In the genomic region with DNA sequence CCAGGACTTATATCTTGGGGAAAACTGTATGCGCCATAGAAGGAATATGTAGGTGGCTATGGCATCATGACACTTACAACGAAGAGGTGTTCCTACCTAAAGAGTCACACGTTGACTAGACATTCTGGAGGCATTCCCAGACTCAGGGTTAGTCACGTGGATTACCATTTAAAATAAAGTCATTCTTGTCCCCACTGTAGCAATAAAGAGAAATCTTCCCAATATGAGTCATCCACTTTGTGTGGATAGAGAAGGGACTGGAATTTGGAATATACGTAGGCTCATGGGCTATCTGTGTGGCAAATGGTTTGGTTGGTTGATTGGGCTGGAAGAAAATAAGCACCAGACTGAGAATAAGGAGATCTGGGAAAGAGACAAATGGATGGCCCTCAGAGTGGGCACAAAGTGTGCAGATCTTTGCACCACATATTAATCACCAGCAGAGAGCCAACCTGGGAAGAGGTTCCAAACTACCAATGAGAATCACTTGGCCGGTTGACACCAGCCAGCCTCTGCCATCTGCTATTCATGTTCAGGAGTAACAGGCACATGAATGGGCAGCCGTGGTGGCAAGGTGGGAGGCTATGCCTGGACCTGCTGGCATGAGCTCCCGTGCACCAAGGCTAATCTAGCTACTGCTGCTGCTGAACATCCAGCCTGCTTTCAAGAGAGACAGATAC, we compare ENCODE assay signal across 25 cellular contexts. TPM values are rescaled to one million over a fixed set of nuclear protein-coding genes. Genes with fewer than 3 reads are reported as not detected.
DNase-seq lines count a peak whose midpoint lies in the region; ATAC-seq and TF ChIP-seq lines count a peak whose summit lies in the region.
"Had no signal": no experiment of that assay in that cellular context is flagged by ENCODE, and none has a peak within 500 bp of the region (broad histone marks: within the 10 kb centered on the region; RNA-seq: fewer than 3 reads in every experiment).

No MANE protein-coding gene starts in this region.

- no peaks in the 10 kb centered on the region for H3K4me1 ChIP-seq in upper lobe of left lung
- H3K4me1 ChIP-seq: BE2C had no signal

- no peak overlapping the region for H3K4me3 ChIP-seq in upper lobe of left lung
- H3K4me3 ChIP-seq: GM23248, MG63, PC-9 had no signal

- peaks cover 0 to 6% (median 0%) of the 10 kb centered on the region in 4 donors for H3K9me3 ChIP-seq in upper lobe of left lung
- H3K9me3 ChIP-seq: BE2C, MG63 had no signal

- WGBS in upper lobe of left lung, 2 donors = 80 to 89% methylated on average over 6 to 8 of the region's 8 CpGs

- in situ Hi-C loops in G401 (cut with HindIII; ENCODE audit: low sequenced_read_pairs) = no loop called here

- no peaks in the 10 kb centered on the region for H3K27me3 ChIP-seq in upper lobe of left lung
- H3K27me3 ChIP-seq: BE2C, MG63 had no signal

- H3K27ac ChIP-seq in upper lobe of left lung = no peak overlapping the region
- H3K27ac ChIP-seq: GM23248, PC-9, RWPE1 had no signal

- no peak for TF ChIP-seq CTCF in upper lobe of left lung (IDR thresholded peaks at IDR 0.05)

- no peak for TF ChIP-seq EP300 in upper lobe of left lung (IDR thresholded peaks at IDR 0.05)

- H3K36me3 ChIP-seq in upper lobe of left lung = no peaks in the 10 kb centered on the region
- H3K36me3 ChIP-seq: BE2C, MG63 had no signal

- DNase-seq in G401 (ENCODE audit: low spot score) = peak; percentile 91
- peak; percentile 32 for DNase-seq in LoVo (ENCODE audit: low spot score)
- peak; percentile 90 for DNase-seq in cerebellar cortex (ENCODE audit: low spot score)
- no peak for DNase-seq in CD1c-positive myeloid dendritic cell (ENCODE audit: extremely low spot score)
- DNase-seq in stimulated activated CD4-positive, alpha-beta T cell treated with anti-CD3 and anti-CD28 coated beads, Interleukin-1b, Interleukin-23, amount 100 ng/mL, for 48 hours = no peak
- no peak for DNase-seq in upper lobe of left lung
- no peak for DNase-seq in NK-92 treated with Interleukin-12 subunit alpha and Interleukin-12 subunit beta, amount 100 ng/mL, for 24 hours (lab: John Stamatoyannopoulos, UW)
- DNase-seq: BE2C, Calu3, DMS79 treated with DMSO at 0.1 percent for 48 hours, GM23248, H9, Karpas-422, MG63, NCI-H1105 treated with DMSO at 0.1 percent for 48 hours, NCI-H146, NCI-H1930, NCI-H446, NCI-H524 treated with DMSO at 0.1 percent for 48 hours, NCI-H774, PC-9, SHP77, T-helper 1 cell had no signal

- no peak for TF ChIP-seq POLR2A in upper lobe of left lung (IDR thresholded peaks at IDR 0.05)

- ATAC-seq in upper lobe of left lung (ENCODE audit: low FRiP score in 2 of 2) = no peak

RNA-seq across cellular contexts. Expression of a gene that starts 41.0 kb away (rescaled TPM):
- total RNA-seq in G401 (2014; rRNA removed; shearing (Covaris generic)) = not detected in 2 replicates
- not detected for total RNA-seq in upper lobe of left lung
- total RNA-seq: GM23248, PC-9, SK-MEL-5 had no signal

Comparison
In these comparisons a context has a peak if more than half of its experiments do, and no peak if none do; other contexts are left out.
1. DNase-seq: peak in G401 (single experiment), LoVo (single experiment) and cerebellar cortex (single experiment); none in CD1c-positive myeloid dendritic cell (single experiment), stimulated activated CD4-positive, alpha-beta T cell treated with anti-CD3 and anti-CD28 coated beads, Interleukin-1b, Interleukin-23, amount 100 ng/mL, for 48 hours (single experiment), upper lobe of left lung (0 of 2) and NK-92 treated with Interleukin-12 subunit alpha and Interleukin-12 subunit beta, amount 100 ng/mL, for 24 hours (single experiment).